26 cellular contexts compared by ENCODE assay signal in genomic region chr11:14698771-14699170, GRCh38. TPM values are rescaled to one million over a fixed set of nuclear protein-coding genes. Genes with fewer than 3 reads are reported as not detected.
A peak's percentile ranks its signal among the peaks of the same experiment; 100 is the strongest.
DNase-seq lines count a peak whose midpoint lies in the region; ATAC-seq, FAIRE-seq and TF ChIP-seq lines count a peak whose summit lies in the region.
"Had no signal": no experiment of that assay in that cellular context is flagged by ENCODE, and none has a peak within 500 bp of the region (broad histone marks: within the 10 kb centered on the region; RNA-seq: fewer than 3 reads in every experiment).

No MANE protein-coding gene starts in this region.

- FAIRE-seq in kidney (lab: Jason Lieb, UNC) = no peak
- FAIRE-seq: endothelial cell of umbilical vein, HTR-8/SVneo had no signal

- peaks cover 34% of the 10 kb centered on the region for H3K4me1 ChIP-seq in CD4-positive, CD25-positive, alpha-beta regulatory T cell (ENCODE audit: control insufficient read depth, insufficient read depth, low read length, poor library complexity, severe bottlenecking)
- H3K4me1 ChIP-seq in kidney (ENCODE audit: control insufficient read depth in 1 of 2, insufficient read depth in 1 of 2, low read depth in 1 of 2, low read length in 2 of 2) = no peaks in the 10 kb centered on the region
- H3K4me1 ChIP-seq: SJSA1, tibial nerve had no signal

- peaks cover 51% of the 10 kb centered on the region for H3K36me3 Mint-ChIP-seq in CD4-positive, CD25-positive, alpha-beta regulatory T cell
- H3K36me3 Mint-ChIP-seq in central memory CD8-positive, alpha-beta T cell (ENCODE audit: insufficient read depth) = peaks cover 9% of the 10 kb centered on the region

- H3K4me3 ChIP-seq in CD4-positive, CD25-positive, alpha-beta regulatory T cell (ENCODE audit: low read depth, low read length) = peak overlapping the region; percentile 23
- no peak overlapping the region for H3K4me3 ChIP-seq in kidney (ENCODE audit: low read length in 2 of 2)
- H3K4me3 ChIP-seq: dorsolateral prefrontal cortex, GM23248, lung, SJSA1, tibial nerve had no signal

- peaks cover 0 to 21% (median 14%) of the 10 kb centered on the region in 7 donors for H3K9me3 Mint-ChIP-seq in CD4-positive, CD25-positive, alpha-beta regulatory T cell
- H3K9me3 Mint-ChIP-seq in central memory CD8-positive, alpha-beta T cell = peaks cover 15% of the 10 kb centered on the region

- H3K4me1 Mint-ChIP-seq in CD4-positive, CD25-positive, alpha-beta regulatory T cell = peaks cover 31 to 77% (median 43%) of the 10 kb centered on the region in 4 donors
- H3K4me1 Mint-ChIP-seq in central memory CD8-positive, alpha-beta T cell = peaks cover 54% of the 10 kb centered on the region

- peak overlapping the region in 2 of 3 donors; percentile 25 to 74 for H3K27ac Mint-ChIP-seq in CD4-positive, CD25-positive, alpha-beta regulatory T cell
- no peak overlapping the region for H3K27ac Mint-ChIP-seq in central memory CD8-positive, alpha-beta T cell (ENCODE audit: low read depth)
- H3K27ac Mint-ChIP-seq: CD14-positive monocyte had no signal

- peaks cover 23% of the 10 kb centered on the region for H3K36me3 ChIP-seq in CD4-positive, CD25-positive, alpha-beta regulatory T cell (ENCODE audit: control insufficient read depth, insufficient read depth, low read length)
- no peaks in the 10 kb centered on the region for H3K36me3 ChIP-seq in kidney (ENCODE audit: control insufficient read depth in 1 of 2, insufficient read depth in 2 of 2, low read length in 2 of 2)
- H3K36me3 ChIP-seq: SJSA1, tibial nerve had no signal

- H3K9me3 ChIP-seq in CD4-positive, CD25-positive, alpha-beta regulatory T cell (ENCODE audit: control insufficient read depth in 2 of 2, low read length in 2 of 2) = peaks cover 14 to 20% of the 10 kb centered on the region in 2 experiments
- peaks cover 0 to 6% of the 10 kb centered on the region in 2 donors for H3K9me3 ChIP-seq in kidney (ENCODE audit: control insufficient read depth in 1 of 2, low read length in 2 of 2)
- H3K9me3 ChIP-seq: SJSA1 had no signal

- peak in 1 of 2 donors; percentile 34 for ATAC-seq in CD4-positive, CD25-positive, alpha-beta regulatory T cell (ENCODE audit: low read depth in 2 of 2)
- no peak for ATAC-seq in central memory CD8-positive, alpha-beta T cell (replicated peaks; ENCODE audit: extremely low read depth, poor library complexity, severe bottlenecking)
- ATAC-seq in GM18502 (IDR thresholded peaks at IDR 0.05; ENCODE audit: poor library complexity, unreplicated experiment) = no peak
- ATAC-seq: right cardiac atrium had no signal

- H3K27ac ChIP-seq in CD4-positive, CD25-positive, alpha-beta regulatory T cell (ENCODE audit: insufficient read depth, low read length, poor library complexity, severe bottlenecking) = no peak overlapping the region
- no peak overlapping the region for H3K27ac ChIP-seq in kidney (ENCODE audit: low read depth in 2 of 2, low read length in 2 of 2)
- H3K27ac ChIP-seq: GM23248, SJSA1, tibial nerve had no signal

- no peak overlapping the region for H3K9ac ChIP-seq in kidney (ENCODE audit: low read length in 2 of 2)
- H3K9ac ChIP-seq: GM23248 had no signal

- H3K4me3 Mint-ChIP-seq in CD4-positive, CD25-positive, alpha-beta regulatory T cell = peak overlapping the region in 3 of 4 donors; percentile 67 to 73 (median 67)
- peak overlapping the region; percentile 20 for H3K4me3 Mint-ChIP-seq in central memory CD8-positive, alpha-beta T cell
- H3K4me3 Mint-ChIP-seq: CD14-positive monocyte, neural crest cell had no signal

- DNase-seq in CD1c-positive myeloid dendritic cell (ENCODE audit: extremely low spot score) = peak; percentile 6
- peak in 1 of 3 donors; percentile 17 for DNase-seq in CD4-positive, CD25-positive, alpha-beta regulatory T cell
- peak; percentile 23 for DNase-seq in OCI-M1 (lab: John Stamatoyannopoulos, UW)
- no peak for DNase-seq in central memory CD8-positive, alpha-beta T cell (ENCODE audit: low spot score in 2 of 2)
- no peak for DNase-seq in kidney
- DNase-seq in NK-92 treated with Interleukin-12 subunit alpha and Interleukin-12 subunit beta, amount 100 ng/mL, for 24 hours (lab: John Stamatoyannopoulos, UW) = no peak
- DNase-seq: activated CD4-positive, alpha-beta T cell treated with anti-CD3 and anti-CD28 coated beads for 48 hours; activated CD8-positive, alpha-beta memory T cell treated with anti-CD3 and anti-CD28 coated beads, Interleukin-2, amount 50 U/mL, for 4 hours; cerebellar nuclear complex; dorsolateral prefrontal cortex; GF-D8; GM23248; KBM-7; NCI-H1694; NCI-H524; right cardiac atrium; stimulated activated CD4-positive, alpha-beta T cell treated with anti-CD3 and anti-CD28 coated beads, Interleukin-4, amount 100 ng/mL, for 24 hours had no signal

- H3K27me3 Mint-ChIP-seq in CD4-positive, CD25-positive, alpha-beta regulatory T cell = no peaks in the 10 kb centered on the region
- H3K27me3 Mint-ChIP-seq in central memory CD8-positive, alpha-beta T cell = no peaks in the 10 kb centered on the region

- intact Hi-C loops in kidney (cut with DNase I) = no loop called here

- TF ChIP-seq CTCF in kidney (IDR thresholded peaks at IDR 0.05; ENCODE audit: borderline replicate concordance, extremely low read depth, insufficient read depth) = no peak

- H3K27me3 ChIP-seq in CD4-positive, CD25-positive, alpha-beta regulatory T cell (ENCODE audit: control insufficient read depth, insufficient read depth, low read length) = no peaks in the 10 kb centered on the region
- H3K27me3 ChIP-seq: dorsolateral prefrontal cortex, SJSA1, tibial nerve had no signal

RNA-seq across cellular contexts. Expression of gene PDE3B, which starts 55.2 kb away (rescaled TPM):
- total RNA-seq in CD4-positive, CD25-positive, alpha-beta regulatory T cell = 99.5 TPM
- 10 to 100 TPM; 32.8 to 62.4 (median 49.1) TPM for polyA plus RNA-seq in CD4-positive, CD25-positive, alpha-beta regulatory T cell
- 7.4 TPM for total RNA-seq in kidney
- 0.99 TPM for polyA plus RNA-seq in kidney (ENCODE audit: insufficient read depth, low read depth, low replicate concordance)
- total RNA-seq: GM23248, RPMI7951 had no signal
- polyA plus RNA-seq: GM23248 had no signal

Comparison
In these comparisons a context has a peak if more than half of its experiments do, and no peak if none do; other contexts are left out.
1. DNase-seq: peak in CD1c-positive myeloid dendritic cell (single experiment) and OCI-M1 (single experiment); none in central memory CD8-positive, alpha-beta T cell (0 of 2), kidney (single experiment) and NK-92 treated with Interleukin-12 subunit alpha and Interleukin-12 subunit beta, amount 100 ng/mL, for 24 hours (single experiment).
2. RNA of gene PDE3B, which starts 55.2 kb away (total RNA-seq): 99.5 TPM in CD4-positive, CD25-positive, alpha-beta regulatory T cell (single experiment); 7.4 TPM in kidney (single experiment); every median in the first group is over 10 times any median in the second.